1 cellular context compared by ENCODE assay signal in genomic region chr3:193592841-193593665, GRCh38.
TF ChIP-seq lines count a peak whose summit lies in the region.

OPA1 (plus strand) TSS chr3:193593208; CDS start chr3:193593378, 170 bp downstream.

TF ChIP-seq in HepG2, 621 proteins besides CTCF, POLR2A, EP300 and RAD21 (continued from another document and continues in another):
- TF ChIP-seq UBTF (CRISPR knock-in tag; IDR thresholded peaks at IDR 0.05): peak; percentile 96
- TF ChIP-seq HMGXB4 (CRISPR knock-in tag; IDR thresholded peaks at IDR 0.05; ENCODE audit: borderline replicate concordance in 1 of 2, low read depth in 1 of 2): peak; percentile 92 to 94; a peak in 3 of 4 replicates
- TF ChIP-seq ZNF431 (CRISPR knock-in tag; IDR thresholded peaks at IDR 0.05; ENCODE audit: borderline replicate concordance, low read depth): no peak
- TF ChIP-seq ZNF3 (CRISPR knock-in tag; IDR thresholded peaks at IDR 0.05): no peak; the same call in 1 of the 2 replicates
- TF ChIP-seq SOX6 (IDR thresholded peaks at IDR 0.05): no peak
- TF ChIP-seq SOX6 (CRISPR knock-in tag; IDR thresholded peaks at IDR 0.05): peak; percentile 85
- TF ChIP-seq YEATS2 (CRISPR knock-in tag; IDR thresholded peaks at IDR 0.05; ENCODE audit: borderline replicate concordance): peak; percentile 99
- TF ChIP-seq GLI4 (CRISPR knock-in tag; IDR thresholded peaks at IDR 0.05; ENCODE audit: borderline replicate concordance): no peak
- peak; percentile 89; the same call in 1 of the 2 replicates for TF ChIP-seq ZFP90 (CRISPR knock-in tag; IDR thresholded peaks at IDR 0.05; ENCODE audit: borderline replicate concordance)
- TF ChIP-seq ZFP91 (CRISPR knock-in tag; IDR thresholded peaks at IDR 0.05; ENCODE audit: borderline replicate concordance): peak; percentile 97
- TF ChIP-seq ZNF746 (CRISPR knock-in tag; IDR thresholded peaks at IDR 0.05): 0 out of 2 replicates have a peak, but pooled peaks have one; percentile 35
- TF ChIP-seq ZSCAN21 (CRISPR knock-in tag; IDR thresholded peaks at IDR 0.05; ENCODE audit: borderline replicate concordance): peak; percentile 88; the same call in 1 of the 2 replicates
- peak; percentile 60 for TF ChIP-seq ZBTB40 (IDR thresholded peaks at IDR 0.05)
- peak; percentile 94 for TF ChIP-seq ZBTB40 (CRISPR knock-in tag; IDR thresholded peaks at IDR 0.05)
- TF ChIP-seq KMT2B (CRISPR knock-in tag; IDR thresholded peaks at IDR 0.05): peak; percentile 99
- TF ChIP-seq SETDB1 (CRISPR knock-in tag; IDR thresholded peaks at IDR 0.05; ENCODE audit: borderline replicate concordance): no peak
- no peak for TF ChIP-seq GTF3A (CRISPR knock-in tag; conservative IDR thresholded peaks at IDR 0.05)
- TF ChIP-seq ZNF362 (CRISPR knock-in tag; IDR thresholded peaks at IDR 0.05; ENCODE audit: borderline replicate concordance): peak; percentile 20; the same call in 1 of the 2 replicates
- no peak for TF ChIP-seq DPF2 (CRISPR knock-in tag; IDR thresholded peaks at IDR 0.05; ENCODE audit: borderline replicate concordance, low read depth)
- peak; percentile 88 for TF ChIP-seq HMGXB3 (CRISPR knock-in tag; IDR thresholded peaks at IDR 0.05; ENCODE audit: borderline replicate concordance)
- TF ChIP-seq KLF9 (CRISPR knock-in tag; IDR thresholded peaks at IDR 0.05; ENCODE audit: low read depth): peak; percentile 54; the same call in 1 of the 2 replicates
- TF ChIP-seq TGIF2 (CRISPR knock-in tag; IDR thresholded peaks at IDR 0.05): peak; percentile 81
- TF ChIP-seq ZNF615 (CRISPR knock-in tag; IDR thresholded peaks at IDR 0.05; ENCODE audit: borderline replicate concordance): no peak; the same call in 1 of the 2 replicates
- TF ChIP-seq GLMP (CRISPR knock-in tag; IDR thresholded peaks at IDR 0.05; ENCODE audit: borderline replicate concordance): no peak
- peak; percentile 97 for TF ChIP-seq PHF5A (CRISPR knock-in tag; IDR thresholded peaks at IDR 0.05; ENCODE audit: low read depth, unreplicated experiment)
- peak; percentile 95 for TF ChIP-seq FIP1L1 (IDR thresholded peaks at IDR 0.05; ENCODE audit: borderline replicate concordance, insufficient read depth, low read depth, low read length)
- TF ChIP-seq ZNF10 (CRISPR knock-in tag; IDR thresholded peaks at IDR 0.05; ENCODE audit: borderline replicate concordance, low read depth): no peak
- TF ChIP-seq MTA1 (CRISPR knock-in tag; IDR thresholded peaks at IDR 0.05; ENCODE audit: borderline replicate concordance): peak; percentile 80; the same call in 1 of the 2 replicates
- no peak for TF ChIP-seq NFIB (CRISPR knock-in tag; IDR thresholded peaks at IDR 0.05; ENCODE audit: borderline replicate concordance)
- TF ChIP-seq STAT5B (CRISPR knock-in tag; IDR thresholded peaks at IDR 0.05): no peak
- TF ChIP-seq ZNF614 (CRISPR knock-in tag; IDR thresholded peaks at IDR 0.05; ENCODE audit: borderline replicate concordance): peak; percentile 97
- peak; percentile 94 for TF ChIP-seq ZNF792 (CRISPR knock-in tag; IDR thresholded peaks at IDR 0.05)
- peak; percentile 84 for TF ChIP-seq FOXO1 (CRISPR knock-in tag; IDR thresholded peaks at IDR 0.05)
- peak; percentile 79 to 99; a peak in 3 of 4 replicates for TF ChIP-seq KLF16 (CRISPR knock-in tag; IDR thresholded peaks at IDR 0.05)
- TF ChIP-seq ZNF317 (CRISPR knock-in tag; IDR thresholded peaks at IDR 0.05): peak; percentile 92
- peak; percentile 53; the same call in 1 of the 2 replicates for TF ChIP-seq KDM1A (CRISPR knock-in tag; IDR thresholded peaks at IDR 0.05)
- TF ChIP-seq MAF1 (CRISPR knock-in tag; IDR thresholded peaks at IDR 0.05; ENCODE audit: borderline replicate concordance): peak; percentile 78; the same call in 1 of the 2 replicates
- no peak for TF ChIP-seq NFIC (IDR thresholded peaks at IDR 0.05; ENCODE audit: low read length)
- TF ChIP-seq ZNF616 (CRISPR knock-in tag; IDR thresholded peaks at IDR 0.05; ENCODE audit: low read depth): peak; percentile 25; the same call in 1 of the 2 replicates
- no peak for TF ChIP-seq NBN (conservative IDR thresholded peaks at IDR 0.05)
